In the genomic region with DNA sequence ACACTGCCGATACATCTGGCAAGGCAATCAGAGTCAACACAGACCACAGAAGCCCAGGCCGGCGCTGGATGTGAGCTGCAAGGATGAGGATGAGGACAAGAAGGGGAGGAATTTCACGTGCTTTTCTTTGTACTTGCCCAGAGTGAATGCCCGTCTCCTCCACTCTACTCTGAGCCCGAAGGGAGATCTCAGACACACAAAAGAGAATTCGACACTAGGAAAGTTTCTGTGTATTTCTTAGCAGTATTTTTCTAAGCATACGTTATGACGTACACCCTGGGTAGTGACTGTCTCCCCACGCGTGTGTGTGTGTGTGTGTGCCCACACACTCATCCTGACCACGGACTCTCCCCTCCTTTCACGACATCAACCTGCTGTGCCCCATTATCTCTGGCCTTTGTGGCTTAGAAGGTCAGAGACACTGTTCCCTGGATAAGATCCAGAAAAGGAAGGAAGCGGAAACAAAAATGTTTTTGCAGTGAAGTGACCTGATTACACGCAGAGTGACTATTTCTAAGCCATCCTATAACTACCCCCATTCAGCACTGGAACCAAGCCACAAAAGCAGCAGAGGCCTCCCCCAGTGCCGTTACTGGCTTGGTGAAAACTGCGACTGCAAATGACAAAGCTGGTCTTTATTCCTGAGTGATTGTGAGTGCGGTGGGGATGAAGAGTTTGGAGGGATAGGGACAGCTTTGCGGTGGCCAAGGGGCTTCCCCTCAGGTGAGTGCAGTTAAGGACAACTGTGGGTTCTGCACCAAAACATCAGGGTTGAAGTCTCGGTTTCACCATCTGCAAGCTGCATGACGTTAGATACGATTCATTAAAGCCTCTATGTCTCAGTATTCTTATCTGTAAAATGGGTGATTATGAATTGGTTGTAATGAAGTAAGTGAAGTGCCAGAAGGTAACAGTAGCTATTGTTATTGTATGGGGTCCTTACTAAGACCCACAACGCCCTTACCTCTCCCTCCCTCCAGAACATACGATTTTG, we compare ENCODE assay signal across 10 cellular contexts.
DNase-seq lines count a peak whose midpoint lies in the region; FAIRE-seq and TF ChIP-seq lines count a peak whose summit lies in the region.
"Had no signal": no experiment of that assay in that cellular context is flagged by ENCODE, and none has a peak within 500 bp of the region (broad histone marks: within the 10 kb centered on the region; RNA-seq: fewer than 3 reads in every experiment).

No MANE protein-coding gene starts in this region.

- no peak overlapping the region for H2BK120ac ChIP-seq in mesendoderm (ENCODE audit: low read depth, low read length)

- H2AFZ ChIP-seq in KMS-11 (ENCODE audit: low read depth): no peak overlapping the region

- H2AK5ac ChIP-seq in mesendoderm (ENCODE audit: low read length): no peak overlapping the region

- peaks cover 79% of the 10 kb centered on the region for H3K4me1 Mint-ChIP-seq in chondrocyte (ENCODE audit: low read depth)
- H3K4me1 Mint-ChIP-seq in activated naive CD4-positive, alpha-beta T cell treated with anti-CD3 and anti-CD28 coated beads, Interleukin-2, amount 10 ng/mL, durations not matched to agents 7 days and 5 days: peaks cover 4% of the 10 kb centered on the region

- peak overlapping the region; percentile 51 for H3K4me3 Mint-ChIP-seq in chondrocyte (ENCODE audit: unreplicated experiment)
- H3K4me3 Mint-ChIP-seq in activated naive CD4-positive, alpha-beta T cell treated with anti-CD3 and anti-CD28 coated beads, Interleukin-2, amount 10 ng/mL, durations not matched to agents 7 days and 5 days: no peak overlapping the region

- H3K27me3 ChIP-seq in KMS-11 (ENCODE audit: insufficient read depth, low read depth) (peaks cover 69% of the 10 kb centered on the region), suprapubic skin (no peaks in the 10 kb centered on the region), mesendoderm (ENCODE audit: insufficient read depth, low read length, poor library complexity) (no peaks in the 10 kb centered on the region)

- H3K9me3 ChIP-seq in suprapubic skin: no peaks in the 10 kb centered on the region

- 58% methylated on average over 24 of the region's 24 CpGs for WGBS in suprapubic skin
- WGBS in mesendoderm (ENCODE audit: extremely low coverage, insufficient coverage, low lambda C conversion rate): no CpG with 5 or more reads among the region's 24 CpGs

- H4K5ac ChIP-seq in mesendoderm (ENCODE audit: low read length): no peak overlapping the region

- H3K4ac ChIP-seq in mesendoderm (ENCODE audit: low read depth, low read length): no peak overlapping the region

- peaks cover 3% of the 10 kb centered on the region for H3K36me3 Mint-ChIP-seq in chondrocyte (ENCODE audit: low read depth)
- H3K36me3 Mint-ChIP-seq in activated naive CD4-positive, alpha-beta T cell treated with anti-CD3 and anti-CD28 coated beads, Interleukin-2, amount 10 ng/mL, durations not matched to agents 7 days and 5 days: no peaks in the 10 kb centered on the region

- no peak for TF ChIP-seq CTCF in KMS-11 (conservative IDR thresholded peaks at IDR 0.05; ENCODE audit: low read depth, low read length)
- TF ChIP-seq CTCF in chondrocyte (IDR thresholded peaks at IDR 0.05): no peak
- no peak for TF ChIP-seq CTCF in suprapubic skin (IDR thresholded peaks at IDR 0.05)
- no peak for TF ChIP-seq CTCF in D721Med (IDR thresholded peaks at IDR 0.05; ENCODE audit: insufficient read depth, missing control alignments)

- H3K36me3 ChIP-seq in KMS-11 (ENCODE audit: insufficient read depth) (no peaks in the 10 kb centered on the region), suprapubic skin (no peaks in the 10 kb centered on the region), mesendoderm (ENCODE audit: control insufficient read depth, insufficient read depth, low read length) (no peaks in the 10 kb centered on the region)

- peak overlapping the region; percentile 75 for H3K4me2 ChIP-seq in KMS-11
- H3K4me2 ChIP-seq in mesendoderm (ENCODE audit: low read length): no peak overlapping the region

- no peak for TF ChIP-seq EP300 in suprapubic skin (IDR thresholded peaks at IDR 0.05)

- H4K8ac ChIP-seq in mesendoderm (ENCODE audit: low read depth, low read length): no peak overlapping the region

- H3K27ac Mint-ChIP-seq in chondrocyte (ENCODE audit: unreplicated experiment): peak overlapping the region; percentile 99
- H3K27ac Mint-ChIP-seq in activated naive CD4-positive, alpha-beta T cell treated with anti-CD3 and anti-CD28 coated beads, Interleukin-2, amount 10 ng/mL, durations not matched to agents 7 days and 5 days: no peak overlapping the region

- no peak overlapping the region for H3K4me3 ChIP-seq in KMS-11 (IDR thresholded peaks at IDR 0.05; ENCODE audit: insufficient read depth, low read depth, low read length)
- no peak overlapping the region for H3K4me3 ChIP-seq in suprapubic skin
- no peak overlapping the region for H3K4me3 ChIP-seq in mesendoderm (ENCODE audit: low read length)

- CTCF ChIA-PET in activated naive CD4-positive, alpha-beta T cell treated with anti-CD3 and anti-CD28 coated beads, Interleukin-2, amount 10 ng/mL, durations not matched to agents 7 days and 5 days (lab: Charles Lee): no interaction called here

- H3K79me1 ChIP-seq in mesendoderm (ENCODE audit: low read length): no peaks in the 10 kb centered on the region

- no peaks in the 10 kb centered on the region for H3K27me3 Mint-ChIP-seq in chondrocyte (ENCODE audit: low read depth)
- peaks cover 5% of the 10 kb centered on the region for H3K27me3 Mint-ChIP-seq in activated naive CD4-positive, alpha-beta T cell treated with anti-CD3 and anti-CD28 coated beads, Interleukin-2, amount 10 ng/mL, durations not matched to agents 7 days and 5 days

- H3K56ac ChIP-seq in mesendoderm (ENCODE audit: low read length): no peak overlapping the region

- no peak for TF ChIP-seq POLR2A in suprapubic skin (IDR thresholded peaks at IDR 0.05)

- DNase-seq in chondrocyte (ENCODE audit: low spot score) (no peak), left kidney (ENCODE audit: low read depth, low spot score) (peak; percentile 79), suprapubic skin (ENCODE audit: low spot score in 2 of 2) (no peak), mesendoderm (no peak), NCI-H524 treated with DMSO at 0.1 percent for 48 hours (lab: John Stamatoyannopoulos, UW) (no peak), D721Med (ENCODE audit: insufficient read length, low spot score) (no peak)
- no peak for DNase-seq in activated naive CD4-positive, alpha-beta T cell treated with anti-CD3 and anti-CD28 coated beads, Interleukin-2, amount 10 ng/mL, durations not matched to agents 7 days and 5 days
- DNase-seq: midbrain had no signal

- no peak overlapping the region for H2BK5ac ChIP-seq in mesendoderm (ENCODE audit: low read length)

- H3K9me3 Mint-ChIP-seq in chondrocyte (ENCODE audit: low read depth): peaks cover 6% of the 10 kb centered on the region
- H3K9me3 Mint-ChIP-seq in activated naive CD4-positive, alpha-beta T cell treated with anti-CD3 and anti-CD28 coated beads, Interleukin-2, amount 10 ng/mL, durations not matched to agents 7 days and 5 days: no peaks in the 10 kb centered on the region

- H3K79me2 ChIP-seq in KMS-11 (ENCODE audit: insufficient read depth, low read depth) (no peaks in the 10 kb centered on the region), mesendoderm (ENCODE audit: control insufficient read depth, insufficient read depth, low read length) (no peaks in the 10 kb centered on the region)

- H4K20me1 ChIP-seq in KMS-11 (ENCODE audit: insufficient read depth): no peaks in the 10 kb centered on the region

- H3K4me1 ChIP-seq in KMS-11 (ENCODE audit: low read depth, poor library complexity, severe bottlenecking) (peaks cover 29% of the 10 kb centered on the region), suprapubic skin (peaks cover 26% of the 10 kb centered on the region), mesendoderm (ENCODE audit: control insufficient read depth, low read depth, low read length) (no peaks in the 10 kb centered on the region)

- no peak overlapping the region for H3K27ac ChIP-seq in KMS-11
- peak overlapping the region; percentile 42 for H3K27ac ChIP-seq in suprapubic skin
- no peak overlapping the region for H3K27ac ChIP-seq in mesendoderm (ENCODE audit: low read depth, low read length)
- H3K27ac ChIP-seq: HL-60 had no signal

- FAIRE-seq in D721Med (lab: Jason Lieb, UNC): no peak

- no peak overlapping the region for H2BK15ac ChIP-seq in mesendoderm (replicated peaks; ENCODE audit: low read depth)

- H3K18ac ChIP-seq in mesendoderm (ENCODE audit: low read length): no peak overlapping the region

- no peak overlapping the region for H3K23ac ChIP-seq in mesendoderm (ENCODE audit: low read length)

- H3K9ac ChIP-seq in KMS-11 (no peak overlapping the region), mesendoderm (ENCODE audit: low read length) (no peak overlapping the region)
